Comparison of ENCODE assay signal across 8 cellular contexts in the genomic region with DNA sequence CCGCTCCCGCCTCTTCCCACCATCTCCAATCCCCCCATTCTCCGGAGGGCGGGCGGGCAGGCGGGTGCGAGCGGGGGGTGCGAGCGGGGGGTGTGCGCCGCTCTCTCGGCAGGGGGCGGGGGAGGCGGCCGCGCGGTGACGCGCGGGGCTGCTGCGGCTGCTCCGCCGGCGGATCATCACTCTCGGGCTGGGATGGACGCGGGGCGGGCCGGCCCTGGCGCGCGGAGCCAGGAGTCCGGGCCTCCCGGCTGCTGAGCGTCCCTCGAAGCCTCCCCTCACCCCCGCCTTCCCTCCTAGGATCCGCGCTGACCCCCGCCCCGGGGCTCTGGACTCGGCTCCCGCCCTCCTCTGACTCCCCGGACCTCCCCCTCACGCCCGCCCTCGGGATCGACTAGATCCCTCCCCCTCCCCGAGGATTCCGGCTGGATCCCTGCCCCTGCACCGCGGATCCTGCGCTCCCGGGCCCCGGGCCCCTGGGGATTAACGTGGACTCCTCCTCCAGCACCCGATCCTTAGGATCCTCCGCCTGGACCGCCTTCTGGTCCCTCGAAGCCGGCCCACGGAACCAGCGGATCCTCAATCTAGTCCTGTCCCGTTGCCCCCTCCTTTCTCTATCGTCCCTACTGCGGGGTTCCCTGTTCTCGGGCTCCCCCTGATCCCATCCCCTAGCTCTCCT. TPM values are rescaled to one million over a fixed set of nuclear protein-coding genes. Genes with fewer than 3 reads are reported as not detected.
A peak's percentile ranks its signal among the peaks of the same experiment; 100 is the strongest.
DNase-seq lines count a peak whose midpoint lies in the region; ATAC-seq and TF ChIP-seq lines count a peak whose summit lies in the region.

No MANE protein-coding gene starts in this region.

- no peaks in the 10 kb centered on the region for H3K9me3 ChIP-seq in left lung

- H3K27me3 ChIP-seq in left lung, result peaks cover 0 to 37% of the 10 kb centered on the region in 2 donors

- H3K4me3 ChIP-seq in left lung, result peak overlapping the region; percentile 59 to 61

- DNase-seq in G401 (ENCODE audit: low spot score) (peak; percentile 51), caudate nucleus (lab: John Stamatoyannopoulos, UW) (peak in 12 of 61 donors; percentile 59 to 98 (median 86)), left lung (peak in 1 of 2 donors; percentile 88), middle frontal gyrus (ENCODE audit: extremely low spot score, low spot score) (no peak), GM10266 (ENCODE audit: extremely low spot score) (no peak)
- peak; percentile 26 to 41 for DNase-seq in stimulated activated CD8-positive, alpha-beta memory T cell treated with anti-CD3 and anti-CD28 coated beads, Interleukin-7, amount 100 ng/mL, for 48 hours (ENCODE audit: extremely low read depth in 1 of 2, low read depth in 1 of 2)

- ATAC-seq in HG02840 (IDR thresholded peaks at IDR 0.05; ENCODE audit: low FRiP score, unreplicated experiment) (peak; percentile 5), SK-N-SH treated with all-trans-retinoic acid at 6 μM for 48 hours (peak; percentile 36), left lung (peak; percentile 53)

- in situ Hi-C loops in G401 (cut with HindIII; ENCODE audit: low sequenced_read_pairs), result no loop called here

- H3K27ac ChIP-seq in caudate nucleus (ENCODE audit: low read depth, low read length) (peak overlapping the region; percentile 92), left lung (peak overlapping the region; percentile 87)

- peaks cover 7 to 26% of the 10 kb centered on the region in 2 donors for H3K4me1 ChIP-seq in left lung

- no peak for TF ChIP-seq CTCF in left lung (IDR thresholded peaks at IDR 0.05)
- TF ChIP-seq CTCF in GM10266 (IDR thresholded peaks at IDR 0.05; ENCODE audit: control insufficient read depth, insufficient read depth, low read depth, missing control alignments), result no peak

- intact Hi-C loops in left lung (cut with DNase I), result no loop called here

- no peaks in the 10 kb centered on the region for H3K36me3 ChIP-seq in left lung

TF ChIP-seq in SK-N-SH treated with all-trans-retinoic acid at 6 μM for 48 hours, 23 proteins besides CTCF, POLR2A, EP300 and RAD21:
- TF ChIP-seq, protein P1, sequence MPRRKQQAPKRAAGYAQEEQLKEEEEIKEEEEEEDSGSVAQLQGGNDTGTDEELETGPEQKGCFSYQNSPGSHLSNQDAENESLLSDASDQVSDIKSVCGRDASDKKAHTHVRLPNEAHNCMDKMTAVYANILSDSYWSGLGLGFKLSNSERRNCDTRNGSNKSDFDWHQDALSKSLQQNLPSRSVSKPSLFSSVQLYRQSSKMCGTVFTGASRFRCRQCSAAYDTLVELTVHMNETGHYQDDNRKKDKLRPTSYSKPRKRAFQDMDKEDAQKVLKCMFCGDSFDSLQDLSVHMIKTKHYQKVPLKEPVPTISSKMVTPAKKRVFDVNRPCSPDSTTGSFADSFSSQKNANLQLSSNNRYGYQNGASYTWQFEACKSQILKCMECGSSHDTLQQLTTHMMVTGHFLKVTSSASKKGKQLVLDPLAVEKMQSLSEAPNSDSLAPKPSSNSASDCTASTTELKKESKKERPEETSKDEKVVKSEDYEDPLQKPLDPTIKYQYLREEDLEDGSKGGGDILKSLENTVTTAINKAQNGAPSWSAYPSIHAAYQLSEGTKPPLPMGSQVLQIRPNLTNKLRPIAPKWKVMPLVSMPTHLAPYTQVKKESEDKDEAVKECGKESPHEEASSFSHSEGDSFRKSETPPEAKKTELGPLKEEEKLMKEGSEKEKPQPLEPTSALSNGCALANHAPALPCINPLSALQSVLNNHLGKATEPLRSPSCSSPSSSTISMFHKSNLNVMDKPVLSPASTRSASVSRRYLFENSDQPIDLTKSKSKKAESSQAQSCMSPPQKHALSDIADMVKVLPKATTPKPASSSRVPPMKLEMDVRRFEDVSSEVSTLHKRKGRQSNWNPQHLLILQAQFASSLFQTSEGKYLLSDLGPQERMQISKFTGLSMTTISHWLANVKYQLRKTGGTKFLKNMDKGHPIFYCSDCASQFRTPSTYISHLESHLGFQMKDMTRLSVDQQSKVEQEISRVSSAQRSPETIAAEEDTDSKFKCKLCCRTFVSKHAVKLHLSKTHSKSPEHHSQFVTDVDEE (CRISPR knock-in tag; IDR thresholded peaks at IDR 0.05), result no peak
- TF ChIP-seq ZFP3 (CRISPR knock-in tag; IDR thresholded peaks at IDR 0.05), result no peak
- TF ChIP-seq TCF4 (CRISPR knock-in tag; IDR thresholded peaks at IDR 0.05; ENCODE audit: borderline replicate concordance), result no peak

RNA-seq across cellular contexts. Expression of a gene that starts 1.0 kb away (rescaled TPM):
- total RNA-seq in G401 (2014; rRNA removed; shearing (Covaris generic)), result 200 and 369 TPM in 2 replicates
- total RNA-seq in left lung, result 10 to 100 TPM; 50.7 to 56.0 TPM

RNA-seq across cellular contexts. Expression of a gene that starts 2.8 kb away (rescaled TPM):
- 5.5 and 6.8 TPM in 2 replicates for total RNA-seq in G401 (2014; rRNA removed; shearing (Covaris generic))
- 10 to 100 TPM; 14.8 to 20.1 TPM for total RNA-seq in left lung

RNA-seq across cellular contexts. Expression of a gene that starts 10.6 kb away (rescaled TPM):
- 7.9 and 8.3 TPM in 2 replicates for total RNA-seq in G401 (2014; rRNA removed; shearing (Covaris generic))
- 10 to 100 TPM; 42.0 to 42.7 TPM for total RNA-seq in left lung

RNA-seq across cellular contexts. Expression of a gene that starts 15.2 kb away (rescaled TPM):
- not detected in 2 replicates for total RNA-seq in G401 (2014; rRNA removed; shearing (Covaris generic))
- total RNA-seq in left lung, result not detected

RNA-seq across cellular contexts. Expression of a gene that starts 20.5 kb away (rescaled TPM):
- not detected in 2 replicates for total RNA-seq in G401 (2014; rRNA removed; shearing (Covaris generic))
- not detected for total RNA-seq in left lung

Comparison
In these comparisons a context has a peak if more than half of its experiments do, and no peak if none do; other contexts are left out.
1. DNase-seq: peak in G401 (single experiment) and stimulated activated CD8-positive, alpha-beta memory T cell treated with anti-CD3 and anti-CD28 coated beads, Interleukin-7, amount 100 ng/mL, for 48 hours (2 of 2); none in middle frontal gyrus (single experiment) and GM10266 (single experiment).
2. Peak in every context shown above with its lines, with median percentiles within 50 percentile points of each other: ATAC-seq.